8 cellular contexts compared by ENCODE assay signal in genomic region chr12:53501615-53502181, GRCh38. TPM values are rescaled to one million over a fixed set of nuclear protein-coding genes. Genes with fewer than 3 reads are reported as not detected.
DNase-seq lines count a peak whose midpoint lies in the region; ATAC-seq and TF ChIP-seq lines count a peak whose summit lies in the region.

No MANE protein-coding gene starts in this region.

- POLR2A ChIA-PET in CD4-positive, alpha-beta T cell (lab: Charles Lee), result interaction anchor here (0.6 to 3.4 kb wide), 37 partner anchors 7 to 778 kb away, joined by 3 to 65 read pairs (median 9); partner anchors contain the start of genes AAAS, ATP5MC2, CALCOCO1 and CBX5

- TF ChIP-seq CTCF in CD4-positive, alpha-beta T cell (IDR thresholded peaks at IDR 0.05), result no peak

- H3K4me1 ChIP-seq in NT2/D1 (ENCODE audit: insufficient read depth, insufficient read length), result peaks cover 10% of the 10 kb centered on the region
- peaks cover 29% of the 10 kb centered on the region for H3K4me1 ChIP-seq in effector memory CD4-positive, alpha-beta T cell (ENCODE audit: control insufficient read depth, insufficient read depth, low read length, poor library complexity, severe bottlenecking)
- peaks cover 28% of the 10 kb centered on the region for H3K4me1 ChIP-seq in neuron (ENCODE audit: insufficient read depth, low read length)

- peaks cover 17% of the 10 kb centered on the region for H3K36me3 Mint-ChIP-seq in CD4-positive, alpha-beta T cell (ENCODE audit: low read depth)

- peak overlapping the region; percentile 96 for H3K4me3 Mint-ChIP-seq in CD4-positive, alpha-beta T cell

- H3K4me3 ChIP-seq in NT2/D1 (ENCODE audit: insufficient read length, low read depth), result peak overlapping the region; percentile 88
- H3K4me3 ChIP-seq in effector memory CD4-positive, alpha-beta T cell (ENCODE audit: insufficient read depth, low read depth, low read length, poor library complexity, severe bottlenecking), result peak overlapping the region; percentile 66
- H3K4me3 ChIP-seq in neuron (ENCODE audit: low read length), result peak overlapping the region; percentile 72

- H3K9me3 ChIP-seq in CD4-positive, alpha-beta T cell (ENCODE audit: control insufficient read depth, low read length), result no peaks in the 10 kb centered on the region
- H3K9me3 ChIP-seq in NT2/D1 (ENCODE audit: insufficient read depth, low read length), result peaks cover 4% of the 10 kb centered on the region; the same call in 1 of the 2 replicates
- no peaks in the 10 kb centered on the region for H3K9me3 ChIP-seq in effector memory CD4-positive, alpha-beta T cell (ENCODE audit: control insufficient read depth, low read length)
- no peaks in the 10 kb centered on the region for H3K9me3 ChIP-seq in neuron (ENCODE audit: low read length)

- peak overlapping the region; percentile 98 for H3K27ac Mint-ChIP-seq in CD4-positive, alpha-beta T cell

- H3K9ac ChIP-seq in NT2/D1 (ENCODE audit: insufficient read length, low read depth), result peak overlapping the region; percentile 98

- CTCF ChIA-PET in CD4-positive, alpha-beta T cell (lab: Charles Lee), result interaction anchor here (0.7 to 2.9 kb wide), 5 partner anchors 10 to 181 kb away, joined by 3 to 14 read pairs (median 7); partner anchors contain the start of genes AAAS and PCBP2

- H3K27ac ChIP-seq in CD4-positive, alpha-beta T cell (ENCODE audit: low read depth, low read length), result peak overlapping the region; percentile 96
- H3K27ac ChIP-seq in effector memory CD4-positive, alpha-beta T cell (ENCODE audit: insufficient read depth, low read length, poor library complexity, severe bottlenecking), result peak overlapping the region; percentile 91

- peak overlapping the region; percentile 70 for H2AFZ ChIP-seq in neuron (ENCODE audit: low read depth, low read length)

- peaks cover 40% of the 10 kb centered on the region for H3K4me1 Mint-ChIP-seq in CD4-positive, alpha-beta T cell (ENCODE audit: low read depth)

- no peaks in the 10 kb centered on the region for H3K9me3 Mint-ChIP-seq in CD4-positive, alpha-beta T cell

- no peaks in the 10 kb centered on the region for H3K27me3 Mint-ChIP-seq in CD4-positive, alpha-beta T cell

- no peak for DNase-seq in CD4-positive, alpha-beta T cell
- DNase-seq in NT2/D1 (ENCODE audit: low read depth, low spot score), result no peak
- DNase-seq in effector memory CD4-positive, alpha-beta T cell, result no peak
- no peak for DNase-seq in cortex of kidney (lab: John Stamatoyannopoulos, UW)
- no peak for DNase-seq in RKO (ENCODE audit: low spot score)
- no peak for DNase-seq in SIG-M5 treated with dmso at 0.1 percent for 504 hours (lab: John Stamatoyannopoulos, UW; ENCODE audit: unreplicated experiment)

- H3K36me3 ChIP-seq in NT2/D1 (ENCODE audit: insufficient read depth, insufficient read length, low read length) (peaks cover 48% of the 10 kb centered on the region), neuron (ENCODE audit: insufficient read depth, low read length) (peaks cover 30% of the 10 kb centered on the region)
- peaks cover 17% of the 10 kb centered on the region for H3K36me3 ChIP-seq in effector memory CD4-positive, alpha-beta T cell (ENCODE audit: control insufficient read depth, insufficient read depth, low read length)

- no peaks in the 10 kb centered on the region for H3K27me3 ChIP-seq in CD4-positive, alpha-beta T cell (ENCODE audit: control insufficient read depth, insufficient read depth, low read length)
- H3K27me3 ChIP-seq in NT2/D1 (ENCODE audit: insufficient read depth, insufficient read length), result no peaks in the 10 kb centered on the region
- H3K27me3 ChIP-seq in effector memory CD4-positive, alpha-beta T cell (replicated peaks; ENCODE audit: control insufficient read depth, insufficient read depth, low read length, poor library complexity, severe bottlenecking), result no peaks in the 10 kb centered on the region
- no peaks in the 10 kb centered on the region for H3K27me3 ChIP-seq in neuron (ENCODE audit: insufficient read depth, low read length)

- intact Hi-C loops in CD4-positive, alpha-beta T cell (cut with DNase I, micrococcal nuclease), result loop anchor here (1.0 to 5.0 kb wide), 7 partner anchors 25 to 226 kb away; partner anchors contain the start of genes PCBP2 (in 2 of the 2), ATP5MC2 (in 1 of the 2), CALCOCO1 (in 1 of the 2) and PFDN5 (in 1 of the 2)

- no peak for ATAC-seq in CD4-positive, alpha-beta T cell (ENCODE audit: poor library complexity)
- no peak for ATAC-seq in GM19023 (IDR thresholded peaks at IDR 0.05; ENCODE audit: unreplicated experiment)

RNA-seq across cellular contexts. Expression of gene TARBP2, which starts 0.6 kb away (rescaled TPM):
- 10 to 100 TPM; 21.7 to 22.4 TPM for total RNA-seq in CD4-positive, alpha-beta T cell

RNA-seq across cellular contexts. Expression of gene MAP3K12, which starts 2.4 kb away (rescaled TPM):
- total RNA-seq in CD4-positive, alpha-beta T cell, result 10 to 100 TPM; 12.6 to 15.2 TPM

RNA-seq across cellular contexts. Expression of gene NPFF, which starts 5.6 kb away (rescaled TPM):
- total RNA-seq in CD4-positive, alpha-beta T cell, result not detected

RNA-seq across cellular contexts. Expression of gene PCBP2, which starts 49.8 kb away (rescaled TPM):
- 1,000 to 10,000 TPM; 1,331 to 1,359 TPM for total RNA-seq in CD4-positive, alpha-beta T cell
